In genomic region chr10:43479275-43479674, GRCh38 we compare ENCODE assay signal across 1 cellular context.
TF ChIP-seq lines count a peak whose summit lies in the region.

No MANE protein-coding gene starts in this region.

TF ChIP-seq in IMR-90, 13 proteins besides CTCF, POLR2A, EP300 and RAD21:
- TF ChIP-seq BHLHE40 (IDR thresholded peaks at IDR 0.05; ENCODE audit: low read depth, low read length) (no peak), CEBPB (IDR thresholded peaks at IDR 0.05; ENCODE audit: low read depth, low read length) (peak; percentile 60; the same call in 1 of the 2 replicates)
